ENCODE assay signal across 19 cellular contexts in the genomic region with DNA sequence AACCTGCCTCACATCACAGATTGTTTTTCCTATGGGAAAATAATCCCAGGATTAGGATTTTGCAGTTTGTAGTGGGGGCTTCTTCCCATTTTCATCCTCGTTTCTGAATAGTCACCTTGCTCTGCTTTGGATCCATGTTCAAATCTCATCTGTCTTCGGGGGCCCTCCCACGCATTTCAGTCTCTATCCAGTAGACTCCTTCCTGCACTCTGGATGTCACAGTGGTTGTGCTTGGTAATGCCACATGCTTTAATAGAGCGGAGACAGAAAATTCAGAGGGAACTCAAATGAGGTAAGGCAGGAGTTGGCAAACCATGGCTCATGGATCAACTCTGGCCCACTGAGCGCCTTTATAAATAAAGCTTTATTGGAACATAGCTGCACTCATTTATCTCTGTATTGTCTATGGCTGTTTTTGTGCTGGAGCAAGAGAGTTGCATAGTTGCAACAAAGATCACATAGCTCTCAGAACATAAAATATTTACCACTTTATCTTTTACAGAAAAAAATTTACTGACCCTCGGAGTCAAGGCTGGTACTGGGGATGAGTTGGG.
"Had no signal": no experiment of that assay in that cellular context is flagged by ENCODE, and none has a peak within 500 bp of the region (broad histone marks: within the 10 kb centered on the region; RNA-seq: fewer than 3 reads in every experiment).

No MANE protein-coding gene starts in this region.

- H3K4me3 Mint-ChIP-seq: activated CD4-positive, alpha-beta memory T cell treated with anti-CD3 and anti-CD28 coated beads, Interleukin-2, amount 10 ng/mL, durations not matched to agents 7 days and 5 days; activated CD4-positive, alpha-beta T cell treated with anti-CD3 and anti-CD28 coated beads for 36 hours; activated naive CD4-positive, alpha-beta T cell treated with anti-CD3 and anti-CD28 coated beads for 36 hours; activated naive CD8-positive, alpha-beta T cell; activated T-helper 17 cell treated with anti-CD3 and anti-CD28 coated beads, Interleukin-2, amount 50 U/mL, for 72 hours; brain; central memory CD8-positive, alpha-beta T cell; T-helper 1 cell treated with Interleukin-12 subunit alpha and Interleukin-12 subunit beta and Interleukin-4 antibody, amounts not matched to agents 30 μg/mL and 1 μg/mL, for 36 hours had no signal

- H3K9me3 Mint-ChIP-seq: activated CD4-positive, alpha-beta memory T cell treated with anti-CD3 and anti-CD28 coated beads, Interleukin-2, amount 10 ng/mL, durations not matched to agents 7 days and 5 days; activated naive CD4-positive, alpha-beta T cell treated with anti-CD3 and anti-CD28 coated beads for 36 hours; activated T-helper 17 cell treated with anti-CD3 and anti-CD28 coated beads, Interleukin-2, amount 50 U/mL, for 72 hours; brain; central memory CD8-positive, alpha-beta T cell; T-helper 1 cell treated with Interleukin-12 subunit alpha and Interleukin-12 subunit beta and Interleukin-4 antibody, amounts not matched to agents 30 μg/mL and 1 μg/mL, for 36 hours had no signal

- H3K27me3 Mint-ChIP-seq: brain had no signal

- H3K27ac Mint-ChIP-seq: activated CD4-positive, alpha-beta memory T cell treated with anti-CD3 and anti-CD28 coated beads, Interleukin-2, amount 10 ng/mL, durations not matched to agents 7 days and 5 days; activated CD4-positive, alpha-beta T cell treated with anti-CD3 and anti-CD28 coated beads for 36 hours; activated naive CD4-positive, alpha-beta T cell treated with anti-CD3 and anti-CD28 coated beads for 36 hours; activated naive CD8-positive, alpha-beta T cell; activated T-helper 17 cell treated with anti-CD3 and anti-CD28 coated beads, Interleukin-2, amount 50 U/mL, for 72 hours; T-helper 1 cell treated with Interleukin-12 subunit alpha and Interleukin-12 subunit beta and Interleukin-4 antibody, amounts not matched to agents 30 μg/mL and 1 μg/mL, for 36 hours had no signal

- H3K4me1 Mint-ChIP-seq: activated CD4-positive, alpha-beta memory T cell treated with anti-CD3 and anti-CD28 coated beads, Interleukin-2, amount 10 ng/mL, durations not matched to agents 7 days and 5 days; activated CD4-positive, alpha-beta T cell treated with anti-CD3 and anti-CD28 coated beads for 36 hours; activated T-helper 17 cell treated with anti-CD3 and anti-CD28 coated beads, Interleukin-2, amount 50 U/mL, for 72 hours; central memory CD8-positive, alpha-beta T cell had no signal

- ATAC-seq: activated CD4-positive, alpha-beta T cell treated with anti-CD3 and anti-CD28 coated beads for 36 hours; activated T-helper 17 cell treated with anti-CD3 and anti-CD28 coated beads, Interleukin-2, amount 50 U/mL, for 72 hours had no signal

- DNase-seq: activated CD4-positive, alpha-beta memory T cell treated with anti-CD3 and anti-CD28 coated beads, Interleukin-2, amount 10 ng/mL, durations not matched to agents 7 days and 5 days; activated CD4-positive, alpha-beta T cell treated with anti-CD3 and anti-CD28 coated beads for 36 hours; activated CD4-positive, alpha-beta T cell treated with anti-CD3 and anti-CD28 coated beads, Interleukin-2, amount 50 U/mL, for 1 hour; activated CD4-positive, CD25-positive, alpha-beta regulatory T cell; activated gamma-delta T cell; activated naive CD4-positive, alpha-beta T cell treated with anti-CD3 and anti-CD28 coated beads for 36 hours; activated T-cell treated with anti-CD3 and anti-CD28 coated beads for 4 hours; activated T-cell treated with anti-CD3 and anti-CD28 coated beads, Interleukin-2, amount 50 U/mL, for 48 hours; amygdala; NCI-H446 treated with DMSO at 0.1 percent for 48 hours; NCI-H524 treated with DMSO at 0.1 percent for 48 hours; NCI-H774; T-helper 9 cell had no signal

- H3K36me3 Mint-ChIP-seq: activated naive CD8-positive, alpha-beta T cell had no signal

- FAIRE-seq: astrocyte had no signal
